Comparison of ENCODE assay signal across 19 cellular contexts in the genomic region with DNA sequence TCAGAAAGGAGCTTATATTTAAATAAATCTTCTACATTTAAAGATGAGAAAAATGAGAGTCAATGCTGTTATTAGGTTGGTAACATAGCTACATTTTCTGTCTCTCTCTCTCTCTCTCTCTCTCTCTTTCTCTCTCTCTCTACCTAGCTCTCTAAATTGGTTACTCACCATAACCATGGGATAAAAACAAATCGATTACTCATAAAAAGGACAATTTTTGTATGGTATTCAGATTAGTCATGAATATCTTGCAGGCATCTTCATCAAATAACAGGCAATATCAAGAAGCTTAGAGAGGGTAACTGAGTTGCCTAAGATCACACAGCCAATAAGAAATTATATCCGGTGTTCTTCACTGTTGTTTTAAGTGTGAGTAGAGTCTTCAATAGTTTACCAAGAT.
"Had no signal": no experiment of that assay in that cellular context is flagged by ENCODE, and none has a peak within 500 bp of the region (broad histone marks: within the 10 kb centered on the region; RNA-seq: fewer than 3 reads in every experiment).

No MANE protein-coding gene starts in this region.

- H3K9me3 ChIP-seq: neutrophil, ovary, prostate gland had no signal

- ATAC-seq: activated CD4-positive, CD25-positive, alpha-beta regulatory T cell treated with anti-CD3 and anti-CD28 coated beads, Interleukin-2, amount 50 U/mL, for 24 hours; activated CD8-positive, alpha-beta memory T cell treated with anti-CD3 and anti-CD28 coated beads, Interleukin-2, amount 10 ng/mL, durations not matched to agents 7 days and 5 days; activated CD8-positive, alpha-beta T cell treated with anti-CD3 and anti-CD28 coated beads for 36 hours; stimulated activated naive CD8-positive, alpha-beta T cell treated with anti-CD3 and anti-CD28 coated beads, Interleukin-15, Interleukin-2, amounts not matched to agents 100 U/mL and 50 U/mL, for 24 hours had no signal

- H2AFZ ChIP-seq: hepatocyte had no signal

- H3K4me3 ChIP-seq: coronary artery, hepatocyte, ovary, prostate gland had no signal

- H3K79me2 ChIP-seq: hepatocyte had no signal

- H3K36me3 ChIP-seq: neutrophil, ovary, prostate gland had no signal

- DNase-seq: activated CD4-positive, alpha-beta T cell treated with anti-CD3 and anti-CD28 coated beads, Interleukin-2, amount 10 ng/mL, durations not matched to agents 7 days and 5 days; activated CD8-positive, alpha-beta memory T cell treated with anti-CD3 and anti-CD28 coated beads, Interleukin-2, amount 10 ng/mL, durations not matched to agents 7 days and 5 days; activated CD8-positive, alpha-beta T cell treated with anti-CD3 and anti-CD28 coated beads for 36 hours; activated effector memory CD4-positive, alpha-beta T cell treated with anti-CD3 and anti-CD28 coated beads, Interleukin-2, amount 50 U/mL, for 16 hours; activated naive CD4-positive, alpha-beta T cell treated with anti-CD3 and anti-CD28 coated beads, Interleukin-2, amount 10 ng/mL, durations not matched to agents 7 days and 5 days; activated T-cell treated with anti-CD3 and anti-CD28 coated beads for 4 hours; amygdala; cerebellar nuclear complex; endodermal cell; glutamatergic neuron; mesenchymal stem cell; ovary; stimulated activated CD4-positive, alpha-beta T cell treated with anti-CD3 and anti-CD28 coated beads, Interleukin-4, amount 100 ng/mL, for 24 hours; stimulated activated naive CD8-positive, alpha-beta T cell treated with anti-CD3 and anti-CD28 coated beads, Interleukin-15, Interleukin-2, amounts not matched to agents 100 U/mL and 50 U/mL, for 24 hours had no signal

- H3K27me3 ChIP-seq: hepatocyte, neutrophil, ovary had no signal

- H3K4me2 ChIP-seq: hepatocyte had no signal

- H3K4me1 ChIP-seq: prostate gland had no signal

- H3K27ac ChIP-seq: coronary artery, hepatocyte, neutrophil, ovary, prostate gland had no signal
